8 cellular contexts compared by ENCODE assay signal in genomic region chr9:69168709-69169217, GRCh38. TPM values are rescaled to one million over a fixed set of nuclear protein-coding genes. Genes with fewer than 3 reads are reported as not detected.
DNase-seq lines count a peak whose midpoint lies in the region; ATAC-seq, FAIRE-seq and TF ChIP-seq lines count a peak whose summit lies in the region.

No MANE protein-coding gene starts in this region.

- in situ Hi-C loops in GM23248 (cut with MboI) = no loop called here

- H3K27me3 ChIP-seq in GM23248 (replicated peaks; ENCODE audit: insufficient read depth) (no peaks in the 10 kb centered on the region), lower lobe of right lung (ENCODE audit: low read depth) (no peaks in the 10 kb centered on the region)

- no peaks in the 10 kb centered on the region for H3K9me3 Mint-ChIP-seq in activated T-cell treated with anti-CD3 and anti-CD28 coated beads, Interleukin-2, amount 50 U/mL, for 72 hours

- H3K9me3 ChIP-seq in GM23248 (ENCODE audit: low read depth) (no peaks in the 10 kb centered on the region), lower lobe of right lung (no peaks in the 10 kb centered on the region)

- H3K27ac Mint-ChIP-seq in activated T-cell treated with anti-CD3 and anti-CD28 coated beads, Interleukin-2, amount 50 U/mL, for 72 hours = peak overlapping the region; percentile 13

- no peak for TF ChIP-seq CTCF in lower lobe of right lung (IDR thresholded peaks at IDR 0.05)

- peak; percentile 92 for ATAC-seq in activated T-cell treated with anti-CD3 and anti-CD28 coated beads, Interleukin-2, amount 50 U/mL, for 72 hours (replicated peaks in 1 of 2)
- ATAC-seq in lower lobe of right lung (peak; percentile 46 to 51), HG03025 (IDR thresholded peaks at IDR 0.05; ENCODE audit: low FRiP score, unreplicated experiment) (no peak)

- H3K4me3 ChIP-seq in GM23248 (no peak overlapping the region), lower lobe of right lung (peak overlapping the region; percentile 20)

- H3K4me3 Mint-ChIP-seq in activated T-cell treated with anti-CD3 and anti-CD28 coated beads, Interleukin-2, amount 50 U/mL, for 72 hours = peak overlapping the region; percentile 78 to 80

- no peak overlapping the region for H3K4me2 ChIP-seq in GM23248 (ENCODE audit: unreplicated experiment)

- intact Hi-C loops in lower lobe of right lung (cut with DNase I) (no loop called here), posterior cingulate gyrus (cut with DNase I) (no loop called here)

- no peaks in the 10 kb centered on the region for H4K20me1 ChIP-seq in GM23248 (ENCODE audit: insufficient read depth)

- peaks cover 44% of the 10 kb centered on the region for H3K4me1 Mint-ChIP-seq in activated T-cell treated with anti-CD3 and anti-CD28 coated beads, Interleukin-2, amount 50 U/mL, for 72 hours (ENCODE audit: low read depth)

- FAIRE-seq in RCC 7860 (lab: Jason Lieb, UNC) = no peak

- H3K36me3 ChIP-seq in GM23248 (ENCODE audit: low read depth) (no peaks in the 10 kb centered on the region), lower lobe of right lung (no peaks in the 10 kb centered on the region)

- H3K9me2 ChIP-seq in GM23248 (ENCODE audit: insufficient read depth) = no peaks in the 10 kb centered on the region

- H2AFZ ChIP-seq in GM23248 = no peak overlapping the region

- no peaks in the 10 kb centered on the region for H3K79me2 ChIP-seq in GM23248 (ENCODE audit: insufficient read depth)

- peak; percentile 70 for DNase-seq in ELR (ENCODE audit: low read depth)
- DNase-seq in GM23248 = peak; percentile 61
- peak; percentile 53 to 77 for DNase-seq in NCI-H2081 (lab: John Stamatoyannopoulos, UW)
- DNase-seq in activated T-cell treated with anti-CD3 and anti-CD28 coated beads, Interleukin-2, amount 50 U/mL, for 72 hours = peak; percentile 80 to 81
- DNase-seq in lower lobe of right lung = no peak
- DNase-seq in RCC 7860 (ENCODE audit: low spot score) = no peak
- DNase-seq in posterior cingulate gyrus = no peak

- H3K9ac ChIP-seq in GM23248 = no peak overlapping the region

- H3K27ac ChIP-seq in GM23248 = no peak overlapping the region
- no peak overlapping the region for H3K27ac ChIP-seq in lower lobe of right lung

- peaks cover 30% of the 10 kb centered on the region for H3K27me3 Mint-ChIP-seq in activated T-cell treated with anti-CD3 and anti-CD28 coated beads, Interleukin-2, amount 50 U/mL, for 72 hours (ENCODE audit: low read depth)

- H3K36me3 Mint-ChIP-seq in activated T-cell treated with anti-CD3 and anti-CD28 coated beads, Interleukin-2, amount 50 U/mL, for 72 hours (ENCODE audit: insufficient read depth in 2 of 2) = peaks cover 0 to 3% of the 10 kb centered on the region in 2 donors

- H3K4me1 ChIP-seq in GM23248 (ENCODE audit: insufficient read depth) (peaks cover 10% of the 10 kb centered on the region; the same call in 1 of the 2 replicates), lower lobe of right lung (peaks cover 42% of the 10 kb centered on the region)

- peaks cover 9% of the 10 kb centered on the region for H3F3A ChIP-seq in GM23248 (ENCODE audit: insufficient read depth)

- WGBS in GM23248 (ENCODE audit: low coverage in 1 of 2, low lambda C conversion rate in 2 of 2, missing lambda C conversion rate in 2 of 2), 2 experiments = 85 to 89% methylated on average over 13 of the region's 13 CpGs

RNA-seq across cellular contexts. Expression of gene TJP2, which starts 5.3 kb away (rescaled TPM):
- 8.6 and 22.0 TPM in 2 replicates for total RNA-seq in GM23248 (2014; rRNA removed; shearing (Covaris generic))
- 5.5 TPM in 2 replicates for polyA plus RNA-seq in GM23248 (2016; fragmentation: Nextera tagmentation; extraction: Ambion mirVana)
- total RNA-seq in activated T-cell treated with anti-CD3 and anti-CD28 coated beads, Interleukin-2, amount 50 U/mL, for 72 hours = 10 to 100 TPM; 31.1 to 33.8 TPM
- 124 TPM for total RNA-seq in lower lobe of right lung

Comparison
In these comparisons a context has a peak if more than half of its experiments do, and no peak if none do; other contexts are left out.
1. DNase-seq: peak in ELR (single experiment), GM23248 (single experiment), NCI-H2081 (2 of 2) and activated T-cell treated with anti-CD3 and anti-CD28 coated beads, Interleukin-2, amount 50 U/mL, for 72 hours (2 of 2); none in lower lobe of right lung (single experiment), RCC 7860 (single experiment) and posterior cingulate gyrus (0 of 10).